8 cellular contexts compared by ENCODE assay signal in the genomic region with DNA sequence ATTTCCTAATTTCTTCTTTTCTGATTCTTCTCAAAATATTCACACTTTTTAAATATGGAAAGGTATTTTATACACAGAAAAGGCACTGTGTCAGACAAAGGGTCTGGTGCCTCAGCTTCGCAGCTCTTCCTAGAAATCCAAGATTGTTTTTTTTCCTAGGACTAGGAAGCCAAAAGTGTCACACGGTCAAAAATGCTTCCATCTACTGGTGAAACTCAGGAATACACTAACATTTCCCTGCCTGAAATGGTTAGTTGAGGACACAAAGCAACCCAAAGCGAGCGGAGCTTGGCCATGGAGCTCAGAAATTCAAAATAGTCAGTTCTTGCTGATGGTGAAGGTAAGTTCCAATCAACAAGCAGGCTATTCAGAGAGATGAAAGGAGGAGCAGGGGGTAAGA.
A peak's percentile ranks its signal among the peaks of the same experiment; 100 is the strongest.
DNase-seq lines count a peak whose midpoint lies in the region; ATAC-seq, FAIRE-seq and TF ChIP-seq lines count a peak whose summit lies in the region.

No MANE protein-coding gene starts in this region.

- no peaks in the 10 kb centered on the region for H3K9me1 ChIP-seq in keratinocyte (ENCODE audit: control insufficient read depth, extremely low read depth, insufficient read depth, low read length)

- WGBS in A549 (ENCODE audit: missing lambda C conversion rate): 75% methylated on average over 4 of the region's 4 CpGs

- H3K4me2 ChIP-seq in A549: no peak overlapping the region
- no peak overlapping the region for H3K4me2 ChIP-seq in astrocyte (ENCODE audit: low read length)
- H3K4me2 ChIP-seq in keratinocyte (ENCODE audit: control insufficient read depth, extremely low read depth, insufficient read depth, low read depth, low read length): no peak overlapping the region

- FAIRE-seq in A549 (lab: Jason Lieb, UNC) (no peak), astrocyte (lab: Jason Lieb, UNC) (no peak), keratinocyte (lab: Jason Lieb, UNC) (peak; percentile 77)

- H3K9me3 ChIP-seq in A549: no peaks in the 10 kb centered on the region
- H3K9me3 ChIP-seq in astrocyte (ENCODE audit: insufficient read depth, low read depth, low read length): no peaks in the 10 kb centered on the region
- H3K9me3 ChIP-seq in keratinocyte (ENCODE audit: control insufficient read depth, low read depth, low read length): no peaks in the 10 kb centered on the region

- H3K36me3 Mint-ChIP-seq in HFFc6 (ENCODE audit: low read depth) (peaks cover 2% of the 10 kb centered on the region; the same call in 1 of the 2 replicates), astrocyte (ENCODE audit: low read depth, unreplicated experiment) (no peaks in the 10 kb centered on the region)
- no peaks in the 10 kb centered on the region for H3K36me3 Mint-ChIP-seq in activated T-helper 2 cell treated with anti-CD3 and anti-CD28 coated beads, Interferon-gamma antibody, Interleukin-2, Interleukin-4, amounts not matched to agents 10 μg/mL and 5 μg/mL and 100 μg/mL, durations not matched to agents 14 hours and 24 hours and 36 hours (ENCODE audit: low read depth)

- H3K27me3 ChIP-seq in astrocyte (ENCODE audit: insufficient read depth, low read length) (no peaks in the 10 kb centered on the region), keratinocyte (ENCODE audit: control insufficient read depth, extremely low read depth, insufficient read depth, low read length) (no peaks in the 10 kb centered on the region)

- no peaks in the 10 kb centered on the region for H3K79me2 ChIP-seq in astrocyte (ENCODE audit: insufficient read depth, low read length)
- H3K79me2 ChIP-seq in keratinocyte (ENCODE audit: control insufficient read depth, insufficient read depth, low read length): no peaks in the 10 kb centered on the region

- H3K27ac ChIP-seq in A549 (peak overlapping the region in 1 of 2 experiments; percentile 40; a peak in 2 of 6 replicates), astrocyte (ENCODE audit: low read depth, low read length) (no peak overlapping the region), keratinocyte (ENCODE audit: control insufficient read depth, insufficient read depth, low read length) (no peak overlapping the region)

- H3K27ac Mint-ChIP-seq in HFFc6: peak overlapping the region; percentile 62
- H3K27ac Mint-ChIP-seq in astrocyte (ENCODE audit: unreplicated experiment): no peak overlapping the region
- no peak overlapping the region for H3K27ac Mint-ChIP-seq in activated T-helper 2 cell treated with anti-CD3 and anti-CD28 coated beads, Interferon-gamma antibody, Interleukin-2, Interleukin-4, amounts not matched to agents 10 μg/mL and 5 μg/mL and 100 μg/mL, durations not matched to agents 14 hours and 24 hours and 36 hours

- no peaks in the 10 kb centered on the region for H3K9me3 Mint-ChIP-seq in HFFc6
- peaks cover 2% of the 10 kb centered on the region for H3K9me3 Mint-ChIP-seq in astrocyte (ENCODE audit: unreplicated experiment)
- no peaks in the 10 kb centered on the region for H3K9me3 Mint-ChIP-seq in activated T-helper 2 cell treated with anti-CD3 and anti-CD28 coated beads, Interferon-gamma antibody, Interleukin-2, Interleukin-4, amounts not matched to agents 10 μg/mL and 5 μg/mL and 100 μg/mL, durations not matched to agents 14 hours and 24 hours and 36 hours

- H3K36me3 ChIP-seq in astrocyte (ENCODE audit: insufficient read depth, low read length) (no peaks in the 10 kb centered on the region), keratinocyte (ENCODE audit: control insufficient read depth in 2 of 2, extremely low read depth in 1 of 2, insufficient read depth in 2 of 2, low read length in 2 of 2) (no peaks in the 10 kb centered on the region)

- peak; percentile 27; the same call in 2 of the 3 replicates for TF ChIP-seq CTCF in A549 (IDR thresholded peaks at IDR 0.05)
- peak; percentile 77 for TF ChIP-seq CTCF in HFFc6 (IDR thresholded peaks at IDR 0.05)
- TF ChIP-seq CTCF in astrocyte (IDR thresholded peaks at IDR 0.05; ENCODE audit: insufficient read depth, low read depth, low read length): peak; percentile 50
- TF ChIP-seq CTCF in keratinocyte (optimal IDR thresholded peaks at IDR 0.05 in 1 of 3, IDR thresholded peaks at IDR 0.05 in 1 of 3, conservative IDR thresholded peaks at IDR 0.05 in 1 of 3; ENCODE audit: extremely low read depth in 1 of 3, insufficient read depth in 2 of 3, low read length in 3 of 3): peak; percentile 45 to 48 (median 46)

- H3K27me3 Mint-ChIP-seq in HFFc6 (ENCODE audit: insufficient read depth) (no peaks in the 10 kb centered on the region; the same call in 1 of the 2 replicates), astrocyte (ENCODE audit: low read depth, unreplicated experiment) (no peaks in the 10 kb centered on the region)
- H3K27me3 Mint-ChIP-seq in activated T-helper 2 cell treated with anti-CD3 and anti-CD28 coated beads, Interferon-gamma antibody, Interleukin-2, Interleukin-4, amounts not matched to agents 10 μg/mL and 5 μg/mL and 100 μg/mL, durations not matched to agents 14 hours and 24 hours and 36 hours (ENCODE audit: low read depth): no peaks in the 10 kb centered on the region

- H3K4me1 ChIP-seq in A549: no peaks in the 10 kb centered on the region
- H3K4me1 ChIP-seq in astrocyte (ENCODE audit: insufficient read depth, low read length): peaks cover 17% of the 10 kb centered on the region
- H3K4me1 ChIP-seq in keratinocyte (ENCODE audit: control insufficient read depth, extremely low read depth, insufficient read depth, low read length): peaks cover 12% of the 10 kb centered on the region

- CTCF ChIA-PET in A549 (lab: Yijun Ruan, JAX): interaction anchor here (0.6 to 1.8 kb wide), 6 partner anchors 28 to 439 kb away, joined by 3 to 10 read pairs (median 3); no protein-coding TSS in a partner anchor

- H3K4me3 ChIP-seq in A549 (no peak overlapping the region), astrocyte (ENCODE audit: insufficient read depth, low read depth, low read length) (no peak overlapping the region), keratinocyte (ENCODE audit: control insufficient read depth in 2 of 3, extremely low read depth in 1 of 3, insufficient read depth in 2 of 3, low read depth in 1 of 3, low read length in 3 of 3) (no peak overlapping the region)

- H2AFZ ChIP-seq in astrocyte (ENCODE audit: low read depth, low read length) (no peak overlapping the region), keratinocyte (ENCODE audit: control insufficient read depth, low read length) (no peak overlapping the region)

- H4K20me1 ChIP-seq in astrocyte (ENCODE audit: insufficient read depth, low read length) (no peaks in the 10 kb centered on the region), keratinocyte (ENCODE audit: control insufficient read depth, extremely low read depth, insufficient read depth, low read length) (no peaks in the 10 kb centered on the region)

- TF ChIP-seq EP300 in A549 (IDR thresholded peaks at IDR 0.05): no peak

- POLR2A ChIA-PET in A549 (lab: Yijun Ruan, JAX): no interaction called here

- ATAC-seq in A549 (no peak), HG03571 (IDR thresholded peaks at IDR 0.05; ENCODE audit: unreplicated experiment) (no peak), HG03159 (IDR thresholded peaks at IDR 0.05; ENCODE audit: unreplicated experiment) (no peak)

- DNase-seq in A549 (ENCODE audit: low read depth in 1 of 2, low spot score in 1 of 2) (peak in 1 of 2 experiments; percentile 22), HFFc6 (peak; percentile 44), astrocyte (ENCODE audit: low read depth) (peak; percentile 42), keratinocyte (ENCODE audit: low read depth, low spot score) (no peak), NCI-H748 treated with DMSO at 0.1 percent for 48 hours (lab: John Stamatoyannopoulos, UW) (no peak)
- DNase-seq in activated T-helper 2 cell treated with anti-CD3 and anti-CD28 coated beads, Interferon-gamma antibody, Interleukin-2, Interleukin-4, amounts not matched to agents 10 μg/mL and 5 μg/mL and 100 μg/mL, durations not matched to agents 14 hours and 24 hours and 36 hours (ENCODE audit: low spot score): no peak

- TF ChIP-seq RAD21 in A549 (conservative IDR thresholded peaks at IDR 0.05 in 1 of 2, IDR thresholded peaks at IDR 0.05 in 1 of 2): peak; percentile 42 to 51; a peak in 4 of 5 replicates

- no peak overlapping the region for H3K4me3 Mint-ChIP-seq in HFFc6
- no peak overlapping the region for H3K4me3 Mint-ChIP-seq in astrocyte (ENCODE audit: unreplicated experiment)
- H3K4me3 Mint-ChIP-seq in activated T-helper 2 cell treated with anti-CD3 and anti-CD28 coated beads, Interferon-gamma antibody, Interleukin-2, Interleukin-4, amounts not matched to agents 10 μg/mL and 5 μg/mL and 100 μg/mL, durations not matched to agents 14 hours and 24 hours and 36 hours (ENCODE audit: low read depth): no peak overlapping the region

- H3K9ac ChIP-seq in astrocyte (ENCODE audit: low read length): no peak overlapping the region
- H3K9ac ChIP-seq in keratinocyte (ENCODE audit: control insufficient read depth, extremely low read depth, insufficient read depth, low read length): no peak overlapping the region

- intact Hi-C loops in activated T-helper 2 cell treated with anti-CD3 and anti-CD28 coated beads, Interferon-gamma antibody, Interleukin-2, Interleukin-4, amounts not matched to agents 10 μg/mL and 5 μg/mL and 100 μg/mL, durations not matched to agents 14 hours and 24 hours and 36 hours (cut with micrococcal nuclease): no loop called here

- TF ChIP-seq POLR2A in A549 (IDR thresholded peaks at IDR 0.05; ENCODE audit: low read length): no peak

- peaks cover 71% of the 10 kb centered on the region for H3K4me1 Mint-ChIP-seq in HFFc6 (ENCODE audit: low read depth)
- peaks cover 23% of the 10 kb centered on the region for H3K4me1 Mint-ChIP-seq in astrocyte (ENCODE audit: low read depth, unreplicated experiment)
- no peaks in the 10 kb centered on the region for H3K4me1 Mint-ChIP-seq in activated T-helper 2 cell treated with anti-CD3 and anti-CD28 coated beads, Interferon-gamma antibody, Interleukin-2, Interleukin-4, amounts not matched to agents 10 μg/mL and 5 μg/mL and 100 μg/mL, durations not matched to agents 14 hours and 24 hours and 36 hours (ENCODE audit: low read depth)

- dilution Hi-C loops in keratinocyte (cut with MboI; ENCODE audit: extremely low pct_ligation_motif_present, low sequenced_read_pairs): no loop called here

TF ChIP-seq in A549, 52 proteins besides CTCF, POLR2A, EP300 and RAD21:
- peak; percentile 51; the same call in 2 of the 3 replicates for TF ChIP-seq SMC3 (IDR thresholded peaks at IDR 0.05)
- TF ChIP-seq NFE2L2 (conservative IDR thresholded peaks at IDR 0.05; ENCODE audit: low read length): no peak

Comparison
In these comparisons a context has a peak if more than half of its experiments do, and no peak if none do; other contexts are left out.
1. DNase-seq: peak in HFFc6 (single experiment) and astrocyte (single experiment); none in keratinocyte (single experiment), activated T-helper 2 cell treated with anti-CD3 and anti-CD28 coated beads, Interferon-gamma antibody, Interleukin-2, Interleukin-4, amounts not matched to agents 10 μg/mL and 5 μg/mL and 100 μg/mL, durations not matched to agents 14 hours and 24 hours and 36 hours (single experiment) and NCI-H748 treated with DMSO at 0.1 percent for 48 hours (single experiment).
2. CTCF ChIP-seq: peak in every context shown above with its lines; median percentile 77 in HFFc6; 50 in astrocyte; 46 in keratinocyte; 27 in A549.